Comparison of ENCODE assay signal across 8 cellular contexts in the genomic region with DNA sequence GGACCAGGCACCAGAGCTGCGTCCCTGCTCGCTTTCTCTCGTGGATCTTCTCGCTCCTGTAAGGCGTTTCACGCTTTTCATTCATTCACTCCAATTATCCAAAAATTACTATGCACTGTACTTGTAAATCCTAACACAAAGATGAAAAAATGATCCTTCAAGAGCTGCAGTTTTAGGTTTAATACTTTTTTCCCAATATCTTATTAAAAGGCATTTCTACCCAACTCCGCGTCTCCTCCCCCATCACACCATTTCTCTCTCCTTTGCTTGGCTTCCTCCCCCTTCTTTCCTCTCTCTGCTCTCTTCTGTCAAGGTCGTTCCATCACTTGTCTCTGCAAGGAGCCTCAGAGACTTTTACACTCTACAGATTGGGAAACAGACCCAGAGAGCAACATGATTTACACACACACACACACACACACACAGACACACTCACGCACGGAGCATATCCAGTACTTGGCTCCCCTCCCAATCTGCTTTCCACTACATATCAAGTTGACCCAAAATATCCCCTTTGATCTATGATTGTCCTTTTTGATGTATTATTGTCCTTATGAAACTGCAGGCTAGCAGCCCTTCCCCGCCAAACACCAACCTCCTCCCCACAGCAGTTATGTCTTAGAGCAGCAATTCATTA.
DNase-seq lines count a peak whose midpoint lies in the region; ATAC-seq and TF ChIP-seq lines count a peak whose summit lies in the region.

No MANE protein-coding gene starts in this region.

- ATAC-seq in HG03520 (IDR thresholded peaks at IDR 0.05; ENCODE audit: unreplicated experiment), result no peak

- no peak overlapping the region for H3K9ac ChIP-seq in KMS-11
- peak overlapping the region; percentile 48 for H3K9ac ChIP-seq in mucosa of stomach (ENCODE audit: low read length)

- H3K27me3 ChIP-seq in KMS-11 (ENCODE audit: insufficient read depth, low read depth) (no peaks in the 10 kb centered on the region), mucosa of stomach (ENCODE audit: control insufficient read depth, insufficient read depth, low read length) (no peaks in the 10 kb centered on the region)

- H3K4me1 ChIP-seq in KMS-11 (ENCODE audit: low read depth, poor library complexity, severe bottlenecking) (no peaks in the 10 kb centered on the region), mucosa of stomach (ENCODE audit: control insufficient read depth, insufficient read depth, low read length) (no peaks in the 10 kb centered on the region)

- H3K79me2 ChIP-seq in KMS-11 (ENCODE audit: insufficient read depth, low read depth), result no peaks in the 10 kb centered on the region

- H3K9me3 ChIP-seq in mucosa of stomach (ENCODE audit: control insufficient read depth, low read length), result no peaks in the 10 kb centered on the region

- H2AFZ ChIP-seq in KMS-11 (ENCODE audit: low read depth), result 0 out of 2 replicates have a peak overlapping the region, but pooled peaks have one; percentile 8

- no peak for TF ChIP-seq CTCF in AG10803 (conservative IDR thresholded peaks at IDR 0.05; ENCODE audit: low read length)
- 0 out of 2 replicates have a peak, but pooled peaks have one; percentile 3 for TF ChIP-seq CTCF in KMS-11 (conservative IDR thresholded peaks at IDR 0.05; ENCODE audit: low read depth, low read length)
- TF ChIP-seq CTCF in coronary artery (IDR thresholded peaks at IDR 0.05), result no peak

- H3K4me2 ChIP-seq in KMS-11, result 0 out of 2 replicates have a peak overlapping the region, but pooled peaks have one; percentile 14

- H3K36me3 ChIP-seq in KMS-11 (ENCODE audit: insufficient read depth) (no peaks in the 10 kb centered on the region), mucosa of stomach (ENCODE audit: control insufficient read depth, insufficient read depth, low read length) (no peaks in the 10 kb centered on the region)

- no peak for DNase-seq in AG10803 (ENCODE audit: low read depth)
- DNase-seq in coronary artery (ENCODE audit: low spot score), result no peak
- DNase-seq in NCI-H345 treated with DMSO at 0.1 percent for 48 hours (lab: John Stamatoyannopoulos, UW; ENCODE audit: unreplicated experiment), result no peak
- DNase-seq in NCI-H1930 (lab: John Stamatoyannopoulos, UW), result no peak
- no peak for DNase-seq in posterior cingulate gyrus

- intact Hi-C loops in posterior cingulate gyrus (cut with DNase I), result loop anchor here (2.0 to 5.0 kb wide), 2 partner anchors 98 to 355 kb away; no protein-coding TSS in a partner anchor

- no peak overlapping the region for H3K27ac ChIP-seq in KMS-11
- no peak overlapping the region for H3K27ac ChIP-seq in coronary artery

- H3K4me3 ChIP-seq in AG10803 (ENCODE audit: low read length) (peak overlapping the region; percentile 61), KMS-11 (IDR thresholded peaks at IDR 0.05; ENCODE audit: insufficient read depth, low read depth, low read length) (no peak overlapping the region), coronary artery (peak overlapping the region; percentile 75), mucosa of stomach (ENCODE audit: low read length) (no peak overlapping the region)

- H4K20me1 ChIP-seq in KMS-11 (ENCODE audit: insufficient read depth), result no peaks in the 10 kb centered on the region

Comparison
In these comparisons a context has a peak if more than half of its experiments do, and no peak if none do; other contexts are left out.
1. H3K4me3 ChIP-seq: peak in AG10803 (single experiment) and coronary artery (single experiment); none in KMS-11 (single experiment) and mucosa of stomach (single experiment).